In the genomic region with DNA sequence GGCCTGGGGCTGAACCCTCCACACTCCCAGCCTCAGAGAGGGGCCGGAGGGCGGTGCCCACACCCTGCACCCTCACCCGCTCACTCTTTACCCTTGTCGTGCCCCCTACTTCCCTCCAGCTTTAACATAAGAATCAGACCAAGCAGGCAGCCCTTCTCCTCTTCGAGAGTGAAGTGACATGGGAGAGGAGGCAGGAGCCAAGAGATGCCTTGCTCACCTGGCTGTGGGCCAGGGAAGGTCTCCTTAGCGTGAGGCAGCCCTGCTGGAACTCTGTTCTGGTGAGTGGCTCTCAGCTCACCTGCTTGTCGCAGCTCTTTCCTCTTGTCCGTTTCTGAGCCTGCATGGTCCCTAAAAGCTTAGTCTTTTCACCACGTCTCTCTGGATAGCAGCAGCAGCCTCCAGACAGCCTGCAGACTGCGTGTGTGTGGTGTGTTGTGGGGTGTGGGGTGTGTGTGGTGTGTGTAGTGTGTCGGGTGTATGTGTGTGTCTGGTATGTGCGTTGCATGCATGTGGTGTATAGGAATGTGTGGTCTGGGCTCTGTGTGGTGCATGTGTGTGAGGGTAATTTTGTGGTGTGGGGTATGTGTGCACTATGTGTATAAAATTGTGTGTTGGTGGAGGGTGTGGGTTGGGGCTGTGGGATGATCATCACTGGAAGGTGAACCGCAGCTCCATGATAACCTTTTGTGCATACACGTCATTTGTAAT, we compare ENCODE assay signal across 19 cellular contexts.
A peak's percentile ranks its signal among the peaks of the same experiment; 100 is the strongest.
DNase-seq lines count a peak whose midpoint lies in the region; ATAC-seq, FAIRE-seq and TF ChIP-seq lines count a peak whose summit lies in the region.
"Had no signal": no experiment of that assay in that cellular context is flagged by ENCODE, and none has a peak within 500 bp of the region (broad histone marks: within the 10 kb centered on the region; RNA-seq: fewer than 3 reads in every experiment).

No MANE protein-coding gene starts in this region.

- H3K4me1 ChIP-seq in Panc1 (ENCODE audit: control insufficient read depth, insufficient read depth, low read length) (0 out of 2 replicates have a peak, but pooled peaks cover 4% of the 10 kb centered on the region), HepG2 (ENCODE audit: insufficient read depth, low read length) (no peaks in the 10 kb centered on the region)
- H3K4me1 ChIP-seq: testis had no signal

- H3K36me3 ChIP-seq in Panc1 (ENCODE audit: control insufficient read depth, insufficient read depth, low read length) (no peaks in the 10 kb centered on the region), HepG2 (replicated peaks in 1 of 2; ENCODE audit: control insufficient read depth in 1 of 2, insufficient read depth in 2 of 2, low read length in 2 of 2) (no peaks in the 10 kb centered on the region)

- no peaks in the 10 kb centered on the region for H3K79me2 ChIP-seq in HepG2 (ENCODE audit: insufficient read depth, low read length)

- H3K27ac ChIP-seq in Panc1 (ENCODE audit: low read length) (no peak overlapping the region), HepG2 (ENCODE audit: extremely low read length, insufficient read depth, low read length) (no peak overlapping the region)
- H3K27ac ChIP-seq: 22Rv1, RWPE1, testis had no signal

- no peak overlapping the region for H3K9ac ChIP-seq in HepG2 (ENCODE audit: insufficient read depth, low read depth, low read length)

- intact Hi-C loops in Panc1 (cut with micrococcal nuclease; ENCODE audit: unreplicated experiment): no loop called here
- intact Hi-C loops in HepG2 (cut with micrococcal nuclease; ENCODE audit: unreplicated experiment): no loop called here

- WGBS in HepG2 (ENCODE audit: low lambda C conversion rate): 22% methylated on average over 13 of the region's 14 CpGs

- H3K9me3 ChIP-seq in Panc1 (ENCODE audit: control insufficient read depth, insufficient read depth, low read depth, low read length) (no peaks in the 10 kb centered on the region), HepG2 (ENCODE audit: low read length) (no peaks in the 10 kb centered on the region)
- H3K9me3 ChIP-seq: testis had no signal

- no peaks in the 10 kb centered on the region for H4K20me1 ChIP-seq in HepG2 (ENCODE audit: insufficient read depth, low read length)

- no peak for TF ChIP-seq RAD21 in HepG2 (CRISPR knock-in tag; IDR thresholded peaks at IDR 0.05)

- in situ Hi-C loops in Panc1 (cut with HindIII; ENCODE audit: low pct_unique_long_range_greater_than_20kb, low sequenced_read_pairs): no loop called here
- in situ Hi-C loops in HepG2 (cut with HindIII; ENCODE audit: extremely low pct_ligation_motif_present, low pct_unique_long_range_greater_than_20kb): no loop called here

- POLR2A ChIA-PET in Panc1 (lab: Charles Lee): no interaction called here
- POLR2A ChIA-PET in HepG2 (lab: Yijun Ruan, JAX): no interaction called here

- FAIRE-seq in HepG2 (lab: Jason Lieb, UNC): no peak
- FAIRE-seq: islet of Langerhans had no signal

- no peak for TF ChIP-seq POLR2A in HepG2 (IDR thresholded peaks at IDR 0.05; ENCODE audit: insufficient read depth in 1 of 2, low read depth in 2 of 2, low read length in 2 of 2)

- no peak overlapping the region for H3K4me2 ChIP-seq in HepG2 (ENCODE audit: low read depth, low read length)

- peaks cover 10% of the 10 kb centered on the region; the same call in 1 of the 2 replicates for H3K27me3 ChIP-seq in Panc1 (ENCODE audit: control insufficient read depth, insufficient read depth, low read length)
- peaks cover 3 to 16% of the 10 kb centered on the region in 2 experiments; a peak in 2 of 5 replicates for H3K27me3 ChIP-seq in HepG2 (ENCODE audit: control insufficient read depth in 1 of 2, insufficient read depth in 2 of 2, low read length in 2 of 2)
- H3K27me3 ChIP-seq: testis had no signal

- H3K4me3 ChIP-seq in Panc1 (ENCODE audit: low read depth in 2 of 2, low read length in 2 of 2): no peak overlapping the region
- no peak overlapping the region for H3K4me3 ChIP-seq in HepG2 (replicated peaks in 1 of 3; ENCODE audit: insufficient read depth in 1 of 3, low read depth in 2 of 3, low read length in 3 of 3)
- H3K4me3 ChIP-seq: testis had no signal

- TF ChIP-seq EP300 in HepG2 (IDR thresholded peaks at IDR 0.05; ENCODE audit: low read depth in 2 of 2, low read length in 2 of 2) (no peak), HepG2 (CRISPR knock-in tag; IDR thresholded peaks at IDR 0.05; ENCODE audit: borderline replicate concordance) (no peak)

- no peak overlapping the region for H2AFZ ChIP-seq in HepG2 (ENCODE audit: low read length)

- peak; percentile 56 for ATAC-seq in Panc1
- ATAC-seq in HepG2: peak; percentile 48
- no peak for ATAC-seq in GM21786 (IDR thresholded peaks at IDR 0.05; ENCODE audit: unreplicated experiment)
- ATAC-seq in GM19455 (IDR thresholded peaks at IDR 0.05; ENCODE audit: unreplicated experiment): no peak

- TF ChIP-seq CTCF in Panc1 (IDR thresholded peaks at IDR 0.05) (no peak), HepG2 (CRISPR knock-in tag; IDR thresholded peaks at IDR 0.05) (no peak)

- DNase-seq in DMS 273 (lab: John Stamatoyannopoulos, UW; ENCODE audit: unreplicated experiment) (peak; percentile 33), DMS 273 treated with DMSO at 0.1 percent for 48 hours (lab: John Stamatoyannopoulos, UW) (no peak), NCI-H1092 (lab: John Stamatoyannopoulos, UW) (peak; percentile 47), Panc1 (ENCODE audit: low read depth, low spot score) (no peak), HepG2 (ENCODE audit: low spot score) (no peak), inferior parietal cortex (ENCODE audit: extremely low spot score) (no peak)
- DNase-seq: activated CD4-positive, alpha-beta T cell treated with anti-CD3 and anti-CD28 coated beads, Interleukin-2, amount 10 ng/mL, durations not matched to agents 24 days and 14 days; activated T-cell treated with anti-CD3 and anti-CD28 coated beads, Interleukin-2, amount 50 U/mL, for 48 hours; amygdala; CD4-positive, alpha-beta memory T cell; IMR-90; NCI-H226; T1000; testis had no signal

- BruUV-seq in Panc1 (replicated peaks; lab: Mats Ljungman, UMichigan): no TSS peak
- no TSS peak for BruUV-seq in HepG2 (replicated peaks; lab: Mats Ljungman, UMichigan)

- CTCF ChIA-PET in Panc1 (lab: Charles Lee) (no interaction called here), HepG2 (lab: Yijun Ruan, JAX; ENCODE audit: low intra/inter-chr PET ratio, low total read pairs) (no interaction called here)

TF ChIP-seq in HepG2, 621 proteins besides CTCF, POLR2A, EP300 and RAD21:
- TF ChIP-seq, protein P1, sequence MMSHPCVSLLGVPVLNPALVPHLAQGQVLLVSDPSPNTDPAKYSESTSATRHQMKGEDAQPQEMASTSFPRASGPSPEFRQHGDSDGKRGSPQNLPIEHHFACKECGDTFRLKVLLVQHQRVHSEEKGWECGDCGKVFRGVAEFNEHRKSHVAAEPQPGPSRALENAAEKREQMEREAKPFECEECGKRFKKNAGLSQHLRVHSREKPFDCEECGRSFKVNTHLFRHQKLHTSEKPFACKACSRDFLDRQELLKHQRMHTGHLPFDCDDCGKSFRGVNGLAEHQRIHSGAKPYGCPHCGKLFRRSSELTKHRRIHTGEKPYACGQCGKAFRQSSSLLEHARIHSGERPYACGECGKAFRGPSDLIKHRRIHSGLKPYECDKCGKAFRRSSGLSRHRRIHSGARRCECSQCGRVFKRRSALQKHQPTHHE (CRISPR knock-in tag; IDR thresholded peaks at IDR 0.05; ENCODE audit: borderline replicate concordance): no peak
- TF ChIP-seq GABPB1 (CRISPR knock-in tag; IDR thresholded peaks at IDR 0.05) (no peak), ATM (IDR thresholded peaks at IDR 0.05; ENCODE audit: borderline replicate concordance) (no peak), ZMAT3 (CRISPR knock-in tag; conservative IDR thresholded peaks at IDR 0.05) (no peak), ESRRA (CRISPR knock-in tag; IDR thresholded peaks at IDR 0.05; ENCODE audit: low read depth) (no peak), TBX3 (IDR thresholded peaks at IDR 0.05; ENCODE audit: borderline replicate concordance) (no peak), SMARCC2 (IDR thresholded peaks at IDR 0.05) (no peak), ZNF615 (CRISPR knock-in tag; IDR thresholded peaks at IDR 0.05; ENCODE audit: borderline replicate concordance) (no peak), SIN3A (IDR thresholded peaks at IDR 0.05; ENCODE audit: borderline replicate concordance, low read depth, low read length) (no peak), KDM4B (CRISPR knock-in tag; IDR thresholded peaks at IDR 0.05) (no peak), MEIS1 (CRISPR knock-in tag; IDR thresholded peaks at IDR 0.05; ENCODE audit: borderline replicate concordance) (no peak), ZSCAN9 (CRISPR knock-in tag; IDR thresholded peaks at IDR 0.05; ENCODE audit: borderline replicate concordance) (no peak), ZNF160 (CRISPR knock-in tag; IDR thresholded peaks at IDR 0.05) (no peak), TSC22D2 (CRISPR knock-in tag; IDR thresholded peaks at IDR 0.05; ENCODE audit: borderline replicate concordance) (no peak), SYNCRIP (IDR thresholded peaks at IDR 0.05; ENCODE audit: insufficient read depth, low read depth, low read length) (no peak)
- TF ChIP-seq, protein P2, sequence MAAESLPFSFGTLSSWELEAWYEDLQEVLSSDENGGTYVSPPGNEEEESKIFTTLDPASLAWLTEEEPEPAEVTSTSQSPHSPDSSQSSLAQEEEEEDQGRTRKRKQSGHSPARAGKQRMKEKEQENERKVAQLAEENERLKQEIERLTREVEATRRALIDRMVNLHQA (CRISPR knock-in tag; IDR thresholded peaks at IDR 0.05): no peak

Comparison
In these comparisons a context has a peak if more than half of its experiments do, and no peak if none do; other contexts are left out.
1. DNase-seq: peak in DMS 273 (single experiment) and NCI-H1092 (single experiment); none in DMS 273 treated with DMSO at 0.1 percent for 48 hours (single experiment), Panc1 (single experiment), HepG2 (single experiment) and inferior parietal cortex (single experiment).
2. ATAC-seq: peak in Panc1 (single experiment) and HepG2 (single experiment); none in GM21786 (single experiment) and GM19455 (single experiment).